10 cellular contexts compared by ENCODE assay signal in the genomic region with DNA sequence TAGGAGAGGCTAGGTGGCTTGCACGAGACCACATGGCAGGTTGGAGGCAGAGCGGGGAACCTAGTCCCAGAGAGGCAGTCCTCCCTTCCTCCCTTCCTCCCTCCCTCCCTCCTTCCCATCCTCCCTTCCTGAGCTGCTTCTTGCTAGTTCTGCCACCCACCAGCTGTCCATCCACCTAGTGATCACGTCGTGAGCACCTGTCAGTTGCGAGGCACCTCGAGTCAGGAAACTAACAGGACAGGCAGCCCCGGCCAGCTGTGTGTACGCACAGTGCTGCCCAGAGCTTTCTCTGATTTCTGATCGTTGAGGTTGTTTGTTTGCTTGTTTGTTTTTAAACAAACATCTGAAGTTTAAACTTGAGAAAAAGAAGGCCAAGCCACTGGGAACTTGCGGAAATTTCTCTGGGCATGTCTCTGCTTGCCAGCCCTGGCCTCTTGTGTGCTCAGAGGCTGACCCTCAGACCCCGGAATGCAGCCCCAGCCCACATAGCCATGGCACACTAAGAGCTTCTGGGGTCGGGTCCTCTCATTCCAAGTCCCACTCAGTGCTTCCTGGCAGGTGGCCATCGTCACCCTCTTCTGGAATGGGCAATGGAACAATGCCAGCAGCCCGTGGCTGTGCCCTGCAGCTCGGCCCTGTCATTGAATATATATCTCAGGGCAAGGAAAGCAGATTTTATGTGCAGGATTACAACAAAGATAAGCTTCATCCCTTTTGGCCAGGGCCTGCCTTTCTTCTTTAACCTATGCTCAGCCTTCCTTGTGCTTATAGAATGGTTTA.
DNase-seq lines count a peak whose midpoint lies in the region; ATAC-seq and TF ChIP-seq lines count a peak whose summit lies in the region.
"Had no signal": no experiment of that assay in that cellular context is flagged by ENCODE, and none has a peak within 500 bp of the region (broad histone marks: within the 10 kb centered on the region; RNA-seq: fewer than 3 reads in every experiment).

No MANE protein-coding gene starts in this region.

- intact Hi-C loops in natural killer cell (cut with micrococcal nuclease) = no loop called here

- no peaks in the 10 kb centered on the region for H3K36me3 Mint-ChIP-seq in natural killer cell
- H3K36me3 Mint-ChIP-seq in natural killer cell treated with Interleukin-12 subunit alpha and Interleukin-12 subunit beta and Interleukin-15 and Interleukin-18, amount 100 ng/mL, for 72 hours = no peaks in the 10 kb centered on the region

- DNase-seq in natural killer cell (no peak), astrocyte of the hippocampus (ENCODE audit: low read depth, low spot score) (peak; percentile 48), SK-N-DZ (ENCODE audit: low spot score) (no peak)
- DNase-seq in natural killer cell treated with Interleukin-12 subunit alpha and Interleukin-12 subunit beta and Interleukin-15 and Interleukin-18, amount 100 ng/mL, for 72 hours (ENCODE audit: low spot score) = no peak
- no peak for DNase-seq in activated CD8-positive, alpha-beta memory T cell treated with anti-CD3 and anti-CD28 coated beads, Interleukin-2, amount 50 U/mL, for 4 hours
- DNase-seq: GDM1 had no signal

- H3K4me1 ChIP-seq in mucosa of rectum (ENCODE audit: control insufficient read depth in 2 of 2, insufficient read depth in 2 of 2, low read length in 2 of 2) (peaks cover 23 to 33% of the 10 kb centered on the region in 2 donors), urinary bladder (ENCODE audit: insufficient read depth) (no peaks in the 10 kb centered on the region)

- no peaks in the 10 kb centered on the region for H3K9me3 Mint-ChIP-seq in natural killer cell
- no peaks in the 10 kb centered on the region for H3K9me3 Mint-ChIP-seq in natural killer cell treated with Interleukin-12 subunit alpha and Interleukin-12 subunit beta and Interleukin-15 and Interleukin-18, amount 100 ng/mL, for 72 hours
- H3K9me3 Mint-ChIP-seq: T-helper 2 cell treated with Interferon-gamma antibody and Interleukin-4, amounts not matched to agents 5 μg/mL and 100 μg/mL, for 36 hours had no signal

- peak overlapping the region in 1 of 2 donors; percentile 24 for H3K9ac ChIP-seq in mucosa of rectum (ENCODE audit: low read depth in 1 of 2, low read length in 2 of 2)

- TF ChIP-seq CTCF in natural killer cell (IDR thresholded peaks at IDR 0.05) = no peak

- H3K36me3 ChIP-seq in mucosa of rectum (ENCODE audit: control insufficient read depth in 2 of 2, insufficient read depth in 2 of 2, low read length in 2 of 2) (peaks cover 0 to 13% of the 10 kb centered on the region in 2 donors), urinary bladder (ENCODE audit: insufficient read depth) (no peaks in the 10 kb centered on the region)

- peak overlapping the region; percentile 10 to 16 for H3K27ac ChIP-seq in mucosa of rectum (ENCODE audit: low read depth in 2 of 2, low read length in 2 of 2)
- H3K27ac ChIP-seq in urinary bladder (ENCODE audit: low read depth) = peak overlapping the region; percentile 25

- ATAC-seq in natural killer cell = no peak
- no peak for ATAC-seq in natural killer cell treated with Interleukin-12 subunit alpha and Interleukin-12 subunit beta and Interleukin-15 and Interleukin-18, amount 100 ng/mL, for 72 hours
- no peak for ATAC-seq in HG03196 (IDR thresholded peaks at IDR 0.05; ENCODE audit: unreplicated experiment)

- H3K27me3 ChIP-seq in mucosa of rectum (ENCODE audit: control insufficient read depth in 2 of 2, insufficient read depth in 2 of 2, low read length in 2 of 2) = no peaks in the 10 kb centered on the region

- H3K4me1 Mint-ChIP-seq in natural killer cell = peaks cover 24 to 39% of the 10 kb centered on the region in 2 donors
- peaks cover 13 to 34% of the 10 kb centered on the region in 2 donors for H3K4me1 Mint-ChIP-seq in natural killer cell treated with Interleukin-12 subunit alpha and Interleukin-12 subunit beta and Interleukin-15 and Interleukin-18, amount 100 ng/mL, for 72 hours (ENCODE audit: low read depth in 2 of 2)

- H3K4me3 ChIP-seq in mucosa of rectum (ENCODE audit: low read length in 2 of 2) (no peak overlapping the region), urinary bladder (ENCODE audit: low read depth, low read length) (no peak overlapping the region)

- H3K4me3 Mint-ChIP-seq in natural killer cell = peak overlapping the region; percentile 40
- no peak overlapping the region for H3K4me3 Mint-ChIP-seq in natural killer cell treated with Interleukin-12 subunit alpha and Interleukin-12 subunit beta and Interleukin-15 and Interleukin-18, amount 100 ng/mL, for 72 hours
- H3K4me3 Mint-ChIP-seq: T-helper 2 cell treated with Interferon-gamma antibody and Interleukin-4, amounts not matched to agents 5 μg/mL and 100 μg/mL, for 36 hours had no signal

- no peaks in the 10 kb centered on the region for H3K27me3 Mint-ChIP-seq in natural killer cell (ENCODE audit: low read depth in 2 of 2)
- no peaks in the 10 kb centered on the region for H3K27me3 Mint-ChIP-seq in natural killer cell treated with Interleukin-12 subunit alpha and Interleukin-12 subunit beta and Interleukin-15 and Interleukin-18, amount 100 ng/mL, for 72 hours

- H3K27ac Mint-ChIP-seq in natural killer cell = peak overlapping the region; percentile 14 to 74
- no peak overlapping the region for H3K27ac Mint-ChIP-seq in natural killer cell treated with Interleukin-12 subunit alpha and Interleukin-12 subunit beta and Interleukin-15 and Interleukin-18, amount 100 ng/mL, for 72 hours
- H3K27ac Mint-ChIP-seq: T-helper 2 cell treated with Interferon-gamma antibody and Interleukin-4, amounts not matched to agents 5 μg/mL and 100 μg/mL, for 36 hours had no signal

- WGBS in urinary bladder = 53% methylated on average over 15 of the region's 15 CpGs

- no peaks in the 10 kb centered on the region for H3K9me3 ChIP-seq in mucosa of rectum (ENCODE audit: control insufficient read depth in 2 of 2, low read length in 2 of 2)

Comparison
In these comparisons a context has a peak if more than half of its experiments do, and no peak if none do; other contexts are left out.
1. H3K27ac Mint-ChIP-seq: peak in natural killer cell (2 of 2); none in natural killer cell treated with Interleukin-12 subunit alpha and Interleukin-12 subunit beta and Interleukin-15 and Interleukin-18, amount 100 ng/mL, for 72 hours (0 of 2).